ENCODE assay signal across 18 cellular contexts in the genomic region with DNA sequence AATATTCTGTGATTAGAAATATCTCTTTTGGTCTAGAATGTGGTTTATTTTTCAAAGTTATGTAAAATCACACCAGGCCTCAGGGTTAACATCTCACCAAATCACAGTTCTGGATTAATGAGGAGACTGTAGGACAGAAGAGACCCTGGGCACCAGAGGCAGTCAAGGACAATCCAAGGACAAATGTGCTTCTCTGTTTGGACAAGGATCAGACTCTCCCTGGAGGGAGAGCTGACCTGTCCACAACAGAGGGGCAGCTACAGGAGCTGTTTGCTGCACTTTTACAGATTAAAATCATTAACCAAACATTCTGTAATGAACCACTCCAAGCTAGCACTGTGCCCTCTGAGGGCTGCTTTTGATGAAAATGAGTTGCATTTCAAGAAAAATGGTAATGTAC.
DNase-seq lines count a peak whose midpoint lies in the region; ATAC-seq, FAIRE-seq and TF ChIP-seq lines count a peak whose summit lies in the region.
"Had no signal": no experiment of that assay in that cellular context is flagged by ENCODE, and none has a peak within 500 bp of the region (broad histone marks: within the 10 kb centered on the region; RNA-seq: fewer than 3 reads in every experiment).

No MANE protein-coding gene starts in this region.

- H3F3A ChIP-seq in PC-3 (ENCODE audit: low read length, unreplicated experiment), result no peaks in the 10 kb centered on the region

- H3K79me2 ChIP-seq in PC-3 (ENCODE audit: low read length) (no peaks in the 10 kb centered on the region), endothelial cell of umbilical vein (ENCODE audit: control insufficient read depth, insufficient read depth, low read length) (no peaks in the 10 kb centered on the region)

- H3K27ac ChIP-seq in PC-3 (ENCODE audit: low read length), result peak overlapping the region; percentile 55
- no peak overlapping the region for H3K27ac ChIP-seq in endothelial cell of umbilical vein (ENCODE audit: insufficient read depth, low read depth, low read length)
- H3K27ac ChIP-seq in ovary, result no peak overlapping the region
- H3K27ac ChIP-seq: 22Rv1 had no signal

- H3K9me3 ChIP-seq in PC-3 (ENCODE audit: low read length) (no peaks in the 10 kb centered on the region), endothelial cell of umbilical vein (replicated peaks; ENCODE audit: control insufficient read depth, insufficient read depth, low read length) (no peaks in the 10 kb centered on the region), ovary (no peaks in the 10 kb centered on the region)

- TF ChIP-seq POLR2A in endothelial cell of umbilical vein (IDR thresholded peaks at IDR 0.05; ENCODE audit: low read depth, low read length) (no peak), ovary (IDR thresholded peaks at IDR 0.05) (no peak)

- H3K9me2 ChIP-seq in PC-3 (replicated peaks; ENCODE audit: low read length), result no peaks in the 10 kb centered on the region

- H4K20me1 ChIP-seq in PC-3 (ENCODE audit: low read length) (no peaks in the 10 kb centered on the region), endothelial cell of umbilical vein (replicated peaks; ENCODE audit: control insufficient read depth, extremely low read depth, insufficient read depth, low read length) (no peaks in the 10 kb centered on the region)

- H3K4me1 ChIP-seq in PC-3 (ENCODE audit: insufficient read depth, low read length), result peaks cover 17% of the 10 kb centered on the region
- H3K4me1 ChIP-seq in endothelial cell of umbilical vein (ENCODE audit: control insufficient read depth, extremely low read depth, insufficient read depth, low read length), result no peaks in the 10 kb centered on the region
- peaks cover 1% of the 10 kb centered on the region for H3K4me1 ChIP-seq in ovary (ENCODE audit: insufficient read depth)

- dilution Hi-C loops in endothelial cell of umbilical vein (cut with MboI; ENCODE audit: extremely low pct_ligation_motif_present, low sequenced_read_pairs), result no loop called here

- H3K9ac ChIP-seq in PC-3 (ENCODE audit: low read length) (peak overlapping the region; percentile 18; the same call in 1 of the 2 replicates), endothelial cell of umbilical vein (replicated peaks; ENCODE audit: extremely low read depth, insufficient read depth, low read length) (no peak overlapping the region)

- BruUV-seq in PC-3 (replicated peaks; lab: Mats Ljungman, UMichigan) (no TSS peak), endothelial cell of umbilical vein (replicated peaks; lab: Mats Ljungman, UMichigan) (no TSS peak)

- H3K36me3 ChIP-seq in PC-3 (ENCODE audit: low read depth, low read length) (no peaks in the 10 kb centered on the region), endothelial cell of umbilical vein (ENCODE audit: control insufficient read depth in 2 of 2, extremely low read depth in 1 of 2, insufficient read depth in 2 of 2, low read length in 2 of 2) (no peaks in the 10 kb centered on the region), ovary (no peaks in the 10 kb centered on the region)

- POLR2A ChIA-PET in PC-3 (lab: Charles Lee; ENCODE audit: unreplicated experiment), result no interaction called here
- POLR2A ChIA-PET in endothelial cell of umbilical vein (lab: Charles Lee), result no interaction called here

- 0 out of 2 replicates have a peak overlapping the region, but pooled peaks have one; percentile 1 for H3K4me2 ChIP-seq in PC-3 (ENCODE audit: low read length)
- H3K4me2 ChIP-seq in endothelial cell of umbilical vein (ENCODE audit: insufficient read depth, low read length), result no peak overlapping the region

- peak; percentile 33 for FAIRE-seq in endothelial cell of umbilical vein (lab: Jason Lieb, UNC)
- FAIRE-seq: D721Med, G401.6, GM12892 had no signal

- DNase-seq in NCI-H748 (lab: John Stamatoyannopoulos, UW; ENCODE audit: unreplicated experiment), result peak; percentile 25
- DNase-seq in NCI-H748 treated with DMSO at 0.1 percent for 48 hours (lab: John Stamatoyannopoulos, UW), result no peak
- no peak for DNase-seq in PC-3
- DNase-seq in endothelial cell of umbilical vein (ENCODE audit: low read depth, low spot score), result no peak
- no peak for DNase-seq in stimulated activated CD4-positive, alpha-beta T cell treated with anti-CD3 and anti-CD28 coated beads, Interleukin-15, amount 100 ng/mL, for 24 hours
- no peak for DNase-seq in ovary
- DNase-seq: CD8-positive, alpha-beta T cell; COR-L47; DMS153; DMS79 treated with DMSO at 0.1 percent for 48 hours; EL; GOT3; H9 had no signal

- no peak overlapping the region for H2AFZ ChIP-seq in PC-3 (ENCODE audit: low read length)
- peak overlapping the region; percentile 16 for H2AFZ ChIP-seq in endothelial cell of umbilical vein (ENCODE audit: low read depth, low read length)

- peak; percentile 5 for ATAC-seq in PC-3
- ATAC-seq in HG03097 (IDR thresholded peaks at IDR 0.05; ENCODE audit: low FRiP score, unreplicated experiment), result no peak
- ATAC-seq: CD8-positive, alpha-beta T cell had no signal

- H3K4me3 ChIP-seq in PC-3 (ENCODE audit: low read length) (no peak overlapping the region), endothelial cell of umbilical vein (replicated peaks in 1 of 3; ENCODE audit: insufficient read depth in 1 of 3, low read depth in 1 of 3, low read length in 3 of 3) (no peak overlapping the region), ovary (no peak overlapping the region)

- no peaks in the 10 kb centered on the region for H3K27me3 ChIP-seq in PC-3 (ENCODE audit: low read length)
- H3K27me3 ChIP-seq in endothelial cell of umbilical vein (ENCODE audit: control insufficient read depth in 2 of 2, insufficient read depth in 2 of 2, low read length in 2 of 2), result no peaks in the 10 kb centered on the region
- no peaks in the 10 kb centered on the region for H3K27me3 ChIP-seq in ovary

- no peak for TF ChIP-seq EP300 in ovary (IDR thresholded peaks at IDR 0.05)

- no peaks in the 10 kb centered on the region for H3K9me1 ChIP-seq in endothelial cell of umbilical vein (replicated peaks; ENCODE audit: control insufficient read depth, extremely low read depth, insufficient read depth, low read length)

- no peak for TF ChIP-seq CTCF in PC-3 (conservative IDR thresholded peaks at IDR 0.05; ENCODE audit: low read depth, low read length)
- no peak for TF ChIP-seq CTCF in endothelial cell of umbilical vein (IDR thresholded peaks at IDR 0.05; ENCODE audit: extremely low read depth in 1 of 2, insufficient read depth in 1 of 2, low read depth in 1 of 2, low read length in 2 of 2)
- TF ChIP-seq CTCF in ovary (IDR thresholded peaks at IDR 0.05), result no peak

- intact Hi-C loops in PC-3 (cut with micrococcal nuclease) (loop anchor here (1.0 to 10.0 kb wide), 4 partner anchors 62 to 298 kb away; no protein-coding TSS in a partner anchor), endothelial cell of umbilical vein (cut with micrococcal nuclease) (no loop called here), ovary (cut with DNase I) (no loop called here)

- CTCF ChIA-PET in PC-3 (lab: Charles Lee) (no interaction called here), endothelial cell of umbilical vein (lab: Charles Lee) (no interaction called here)

TF ChIP-seq in endothelial cell of umbilical vein, 7 proteins besides CTCF, POLR2A, EP300 and RAD21:
- TF ChIP-seq POLR2AphosphoS5 (IDR thresholded peaks at IDR 0.05; ENCODE audit: insufficient read depth, low read depth, low read length) (no peak), GATA2 (IDR thresholded peaks at IDR 0.05; ENCODE audit: insufficient read depth, insufficient read length, low read depth, low read length) (no peak), EZH2 (IDR thresholded peaks at IDR 0.05; ENCODE audit: borderline replicate concordance, low read depth, low read length, severe bottlenecking) (no peak), JUN (IDR thresholded peaks at IDR 0.05; ENCODE audit: borderline replicate concordance, insufficient read depth, insufficient read length, low read depth) (no peak)
TF ChIP-seq in endothelial cell of umbilical vein: peak in this region for 0.
